1 cellular context compared by ENCODE assay signal in genomic region chr22:50001388-50002231, GRCh38.
TF ChIP-seq lines count a peak whose summit lies in the region.

No MANE protein-coding gene starts in this region.

TF ChIP-seq in GM23338, 12 proteins besides CTCF, POLR2A, EP300 and RAD21 (continued from another document):
- TF ChIP-seq ZNF462 (CRISPR knock-in tag; IDR thresholded peaks at IDR 0.05) (no peak), CREB1 (CRISPR knock-in tag; IDR thresholded peaks at IDR 0.05; ENCODE audit: low read depth) (no peak)
